2 cellular contexts compared by ENCODE assay signal in genomic region chr15:75810874-75811498, GRCh38.
A peak's percentile ranks its signal among the peaks of the same experiment; 100 is the strongest.
TF ChIP-seq lines count a peak whose summit lies in the region.

No MANE protein-coding gene starts in this region.

TF ChIP-seq in HEK293, 187 proteins besides CTCF, POLR2A, EP300 and RAD21:
- TF ChIP-seq PATZ1 (tag by site-specific recombination; IDR thresholded peaks at IDR 0.05) = no peak
- TF ChIP-seq ZBTB17 (tag by site-specific recombination; IDR thresholded peaks at IDR 0.05) = no peak
- peak; percentile 97 for TF ChIP-seq ZNF623 (tag by site-specific recombination; IDR thresholded peaks at IDR 0.05)

TF ChIP-seq in H1, 55 proteins besides CTCF, POLR2A, EP300 and RAD21:
- peak; percentile 72; the same call in 1 of the 2 replicates for TF ChIP-seq KDM1A (IDR thresholded peaks at IDR 0.05; ENCODE audit: borderline replicate concordance, low read length)
- no peak for TF ChIP-seq RNF2 (IDR thresholded peaks at IDR 0.05; ENCODE audit: borderline replicate concordance, low read depth, low read length, missing control alignments, poor library complexity, severe bottlenecking)
